Comparison of ENCODE assay signal across 6 cellular contexts in genomic region chr9:136721339-136722092, GRCh38. TPM values are rescaled to one million over a fixed set of nuclear protein-coding genes. Genes with fewer than 3 reads are reported as not detected.
DNase-seq lines count a peak whose midpoint lies in the region; ATAC-seq and TF ChIP-seq lines count a peak whose summit lies in the region.

No MANE protein-coding gene starts in this region.

- TF ChIP-seq POLR2A in Raji (IDR thresholded peaks at IDR 0.05; ENCODE audit: insufficient read depth, low read depth, low read length) = peak; percentile 11; the same call in 1 of the 2 replicates

- DNase-seq in GM03348 (ENCODE audit: low spot score) = peak; percentile 72
- no peak for DNase-seq in left lobe of liver (ENCODE audit: low spot score)
- DNase-seq in DMS114 treated with DMSO at 0.1 percent for 48 hours (lab: John Stamatoyannopoulos, UW; ENCODE audit: unreplicated experiment) = no peak
- no peak for DNase-seq in NK-92 (lab: John Stamatoyannopoulos, UW; ENCODE audit: unreplicated experiment)
- DNase-seq in superior temporal gyrus (ENCODE audit: extremely low spot score) = no peak

- peak; percentile 8 for ATAC-seq in left lobe of liver

RNA-seq across cellular contexts. Expression of gene DIPK1B, which starts 9.1 kb away (rescaled TPM):
- total RNA-seq in left lobe of liver = 3.0 TPM

RNA-seq across cellular contexts. Expression of gene LCN10, which starts 21.2 kb away (rescaled TPM):
- 0.15 TPM for total RNA-seq in left lobe of liver

RNA-seq across cellular contexts. Expression of gene LCN6, which starts 26.8 kb away (rescaled TPM):
- total RNA-seq in left lobe of liver = not detected

RNA-seq across cellular contexts. Expression of gene AGPAT2, which starts 34.3 kb away (rescaled TPM):
- 213 TPM for total RNA-seq in left lobe of liver

RNA-seq across cellular contexts. Expression of gene LCN8, which starts 36.5 kb away (rescaled TPM):
- not detected for total RNA-seq in left lobe of liver
